16 cellular contexts compared by ENCODE assay signal in genomic region chr4:130026185-130026584, GRCh38.
DNase-seq lines count a peak whose midpoint lies in the region; TF ChIP-seq lines count a peak whose summit lies in the region.
"Had no signal": no experiment of that assay in that cellular context is flagged by ENCODE, and none has a peak within 500 bp of the region (broad histone marks: within the 10 kb centered on the region; RNA-seq: fewer than 3 reads in every experiment).

No MANE protein-coding gene starts in this region.

- no peaks in the 10 kb centered on the region for H3K9me3 Mint-ChIP-seq in nephron progenitor cell
- H3K9me3 Mint-ChIP-seq: activated naive CD8-positive, alpha-beta T cell treated with anti-CD3 and anti-CD28 coated beads, Interleukin-2, amount 50 U/mL, for 24 hours; IgD-negative memory B cell had no signal

- H3K27me3 ChIP-seq in thyroid gland = no peaks in the 10 kb centered on the region

- peak; percentile 87 for DNase-seq in COR-L47 (lab: John Stamatoyannopoulos, UW)
- DNase-seq in NCI-H1417 (lab: John Stamatoyannopoulos, UW) = peak; percentile 52 to 99 (median 88)
- peak; percentile 18 for DNase-seq in NCI-H2227 treated with DMSO at 0.1 percent for 48 hours (lab: John Stamatoyannopoulos, UW)
- DNase-seq in ecto neural progenitor cell (ENCODE audit: low spot score) = peak; percentile 56
- DNase-seq in GM13977 (ENCODE audit: low spot score) = no peak
- no peak for DNase-seq in mesenteric fat pad (ENCODE audit: low spot score)
- no peak for DNase-seq in thyroid gland
- no peak for DNase-seq in nephron progenitor cell
- DNase-seq: activated CD8-positive, alpha-beta T cell treated with anti-CD3 and anti-CD28 coated beads for 36 hours; activated naive CD8-positive, alpha-beta T cell treated with anti-CD3 and anti-CD28 coated beads, Interleukin-2, amount 50 U/mL, for 24 hours; CD4-positive, alpha-beta memory T cell; foreskin fibroblast; GM23248; immature natural killer cell; stimulated activated CD4-positive, alpha-beta T cell treated with anti-CD3 and anti-CD28 coated beads, Interleukin-4, amount 100 ng/mL, for 1 hour had no signal

- H3K4me1 Mint-ChIP-seq in nephron progenitor cell = peaks cover 3% of the 10 kb centered on the region
- H3K4me1 Mint-ChIP-seq: activated naive CD8-positive, alpha-beta T cell treated with anti-CD3 and anti-CD28 coated beads, Interleukin-2, amount 50 U/mL, for 24 hours; CD4-positive, alpha-beta memory T cell; immature natural killer cell had no signal

- H3K9me3 ChIP-seq in thyroid gland = no peaks in the 10 kb centered on the region

- no peak for TF ChIP-seq POLR2A in thyroid gland (IDR thresholded peaks at IDR 0.05)

- in situ Hi-C loops in GM13977 (cut with MboI; ENCODE audit: low pct_unique_long_range_greater_than_20kb, low sequenced_read_pairs, unreplicated experiment) = no loop called here

- TF ChIP-seq CTCF in GM13977 (IDR thresholded peaks at IDR 0.05; ENCODE audit: extremely low read depth, insufficient read depth, missing control alignments) = no peak
- TF ChIP-seq CTCF in thyroid gland (IDR thresholded peaks at IDR 0.05) = no peak
- TF ChIP-seq CTCF in nephron progenitor cell (IDR thresholded peaks at IDR 0.05) = no peak

- 65 to 77% methylated on average over 1 of the region's 1 CpG for WGBS in thyroid gland, 2 donors

- intact Hi-C loops in thyroid gland (cut with DNase I) = no loop called here

- no peaks in the 10 kb centered on the region for H3K4me1 ChIP-seq in thyroid gland

- H3K4me3 Mint-ChIP-seq in nephron progenitor cell = no peak overlapping the region
- H3K4me3 Mint-ChIP-seq: activated CD8-positive, alpha-beta T cell treated with anti-CD3 and anti-CD28 coated beads for 36 hours; activated naive CD8-positive, alpha-beta T cell treated with anti-CD3 and anti-CD28 coated beads, Interleukin-2, amount 50 U/mL, for 24 hours; CD4-positive, alpha-beta memory T cell; IgD-negative memory B cell; immature natural killer cell had no signal

- H3K27ac ChIP-seq in thyroid gland = no peak overlapping the region
- H3K27ac ChIP-seq: GM23248 had no signal

- no peaks in the 10 kb centered on the region for H3K36me3 Mint-ChIP-seq in nephron progenitor cell (ENCODE audit: low read depth)
- H3K36me3 Mint-ChIP-seq: CD4-positive, alpha-beta memory T cell; immature natural killer cell had no signal

- H3K27me3 Mint-ChIP-seq in nephron progenitor cell (ENCODE audit: low read depth, poor library complexity) = peaks cover 3% of the 10 kb centered on the region
- H3K27me3 Mint-ChIP-seq: activated CD8-positive, alpha-beta T cell treated with anti-CD3 and anti-CD28 coated beads for 36 hours; activated naive CD8-positive, alpha-beta T cell treated with anti-CD3 and anti-CD28 coated beads, Interleukin-2, amount 50 U/mL, for 24 hours; CD4-positive, alpha-beta memory T cell; IgD-negative memory B cell had no signal

- no peak overlapping the region for H3K4me3 ChIP-seq in thyroid gland (replicated peaks in 1 of 3)
- H3K4me3 ChIP-seq: GM23248 had no signal

- no peaks in the 10 kb centered on the region for H3K36me3 ChIP-seq in thyroid gland

- no peak overlapping the region for H3K27ac Mint-ChIP-seq in nephron progenitor cell
- H3K27ac Mint-ChIP-seq: activated CD8-positive, alpha-beta T cell treated with anti-CD3 and anti-CD28 coated beads for 36 hours; activated naive CD8-positive, alpha-beta T cell treated with anti-CD3 and anti-CD28 coated beads, Interleukin-2, amount 50 U/mL, for 24 hours; CD4-positive, alpha-beta memory T cell; IgD-negative memory B cell; immature natural killer cell had no signal

Comparison
In these comparisons a context has a peak if more than half of its experiments do, and no peak if none do; other contexts are left out.
1. DNase-seq: peak in COR-L47 (single experiment), NCI-H1417 (3 of 3), NCI-H2227 treated with DMSO at 0.1 percent for 48 hours (single experiment) and ecto neural progenitor cell (single experiment); none in GM13977 (single experiment), mesenteric fat pad (single experiment), thyroid gland (0 of 2) and nephron progenitor cell (single experiment).